ENCODE assay signal across 2 cellular contexts in genomic region chr19:20278342-20278741, GRCh38.
TF ChIP-seq lines count a peak whose summit lies in the region.

No MANE protein-coding gene starts in this region.

TF ChIP-seq in WTC11, 78 proteins besides CTCF, POLR2A, EP300 and RAD21:
- TF ChIP-seq ERG (CRISPR knock-in tag; IDR thresholded peaks at IDR 0.05) (no peak), GABPB1 (CRISPR knock-in tag; IDR thresholded peaks at IDR 0.05) (no peak), ZNF263 (CRISPR knock-in tag; IDR thresholded peaks at IDR 0.05; ENCODE audit: low read depth) (no peak), MXD4 (CRISPR knock-in tag; IDR thresholded peaks at IDR 0.05; ENCODE audit: borderline replicate concordance) (no peak), OVOL2 (CRISPR knock-in tag; IDR thresholded peaks at IDR 0.05; ENCODE audit: borderline replicate concordance) (no peak), ATF1 (CRISPR knock-in tag; IDR thresholded peaks at IDR 0.05) (no peak), ZNF423 (CRISPR knock-in tag; IDR thresholded peaks at IDR 0.05) (no peak), ZNF232 (CRISPR knock-in tag; IDR thresholded peaks at IDR 0.05) (no peak), ATF6 (CRISPR knock-in tag; IDR thresholded peaks at IDR 0.05) (no peak), KAT7 (CRISPR knock-in tag; IDR thresholded peaks at IDR 0.05; ENCODE audit: borderline replicate concordance) (no peak), USF2 (CRISPR knock-in tag; IDR thresholded peaks at IDR 0.05) (no peak), AR (CRISPR knock-in tag; IDR thresholded peaks at IDR 0.05) (no peak), FOXJ3 (CRISPR knock-in tag; IDR thresholded peaks at IDR 0.05; ENCODE audit: borderline replicate concordance) (no peak), E2F1 (CRISPR knock-in tag; IDR thresholded peaks at IDR 0.05) (no peak), CREM (CRISPR knock-in tag; IDR thresholded peaks at IDR 0.05) (no peak), SOX15 (CRISPR knock-in tag; IDR thresholded peaks at IDR 0.05) (no peak), ZNF317 (CRISPR knock-in tag; IDR thresholded peaks at IDR 0.05; ENCODE audit: borderline replicate concordance, low read depth) (no peak), SP1 (CRISPR knock-in tag; conservative IDR thresholded peaks at IDR 0.05) (no peak), CREB1 (CRISPR knock-in tag; IDR thresholded peaks at IDR 0.05) (no peak)

TF ChIP-seq in HEK293T, 16 proteins besides CTCF, POLR2A, EP300 and RAD21:
- TF ChIP-seq BHLHE40 (IDR thresholded peaks at IDR 0.05; ENCODE audit: borderline replicate concordance): no peak
- no peak for TF ChIP-seq NFRKB (IDR thresholded peaks at IDR 0.05)
- no peak for TF ChIP-seq ZNF384 (IDR thresholded peaks at IDR 0.05)
- no peak for TF ChIP-seq LEF1 (IDR thresholded peaks at IDR 0.05; ENCODE audit: borderline replicate concordance)
